In the genomic region with DNA sequence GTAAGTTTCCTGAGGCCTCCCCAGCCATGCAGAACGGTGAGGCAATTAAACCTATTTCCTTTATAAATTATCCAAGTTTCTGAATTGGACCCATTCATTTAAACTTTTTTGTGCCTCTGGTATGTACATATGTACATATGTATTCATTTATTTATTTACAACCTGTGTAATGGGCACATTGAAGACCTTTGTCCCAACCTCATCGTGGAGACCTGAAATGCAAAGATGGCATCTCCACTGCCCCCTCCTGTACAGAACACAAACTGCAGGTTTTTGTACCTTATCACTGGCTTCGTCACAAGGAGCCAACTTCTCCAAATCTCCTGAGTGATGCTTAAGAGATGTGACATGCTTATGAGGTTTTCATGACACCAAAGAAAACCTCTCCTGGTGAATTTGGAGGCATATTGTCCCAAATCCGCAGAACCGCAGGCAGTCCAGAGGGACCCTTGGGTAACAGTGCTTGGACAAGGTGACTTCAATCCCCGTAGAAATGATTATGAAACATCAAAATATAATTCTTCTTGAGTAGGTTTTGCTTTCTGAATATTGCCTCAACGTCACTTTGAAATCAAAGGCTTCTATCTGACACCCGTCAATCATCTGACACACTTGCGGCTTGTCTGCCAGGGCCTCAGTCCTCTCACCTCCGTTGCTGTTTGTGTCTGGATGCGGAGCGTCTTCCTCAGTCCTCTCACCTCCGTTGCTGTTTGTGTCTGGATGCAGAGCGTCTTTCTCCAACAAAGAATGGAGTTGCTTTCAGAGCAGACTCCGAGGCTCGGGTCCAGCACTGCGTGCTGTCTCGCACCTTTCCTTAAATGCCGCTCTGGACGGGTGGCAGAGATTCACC, we compare ENCODE assay signal across 9 cellular contexts.
DNase-seq lines count a peak whose midpoint lies in the region; ATAC-seq and TF ChIP-seq lines count a peak whose summit lies in the region.
"Had no signal": no experiment of that assay in that cellular context is flagged by ENCODE, and none has a peak within 500 bp of the region (broad histone marks: within the 10 kb centered on the region; RNA-seq: fewer than 3 reads in every experiment).

No MANE protein-coding gene starts in this region.

- in situ Hi-C loops in SK-MEL-5 (cut with HindIII; ENCODE audit: low pct_unique_long_range_greater_than_20kb, low sequenced_read_pairs): no loop called here

- peak; percentile 39 for TF ChIP-seq CTCF in CD14-positive monocyte (IDR thresholded peaks at IDR 0.05)

- H3K36me3 Mint-ChIP-seq in CD14-positive monocyte: no peaks in the 10 kb centered on the region

- H3K27me3 Mint-ChIP-seq in CD14-positive monocyte (ENCODE audit: low read depth in 3 of 3): peaks cover 1 to 10% (median 4%) of the 10 kb centered on the region in 3 donors

- ATAC-seq in GM19035 (IDR thresholded peaks at IDR 0.05; ENCODE audit: unreplicated experiment) (no peak), HG02938 (IDR thresholded peaks at IDR 0.05; ENCODE audit: unreplicated experiment) (no peak)

- no peak overlapping the region for H3K27ac Mint-ChIP-seq in CD14-positive monocyte

- H3K4me3 Mint-ChIP-seq in CD14-positive monocyte: no peak overlapping the region
- H3K4me3 Mint-ChIP-seq: central memory CD8-positive, alpha-beta T cell had no signal

- intact Hi-C loops in CD14-positive monocyte (cut with micrococcal nuclease): no loop called here

- H3K4me1 Mint-ChIP-seq in CD14-positive monocyte: no peaks in the 10 kb centered on the region
- H3K4me1 Mint-ChIP-seq: central memory CD8-positive, alpha-beta T cell had no signal

- no peaks in the 10 kb centered on the region for H3K9me3 Mint-ChIP-seq in CD14-positive monocyte
- H3K9me3 Mint-ChIP-seq: central memory CD8-positive, alpha-beta T cell had no signal

- DNase-seq in CD14-positive monocyte (ENCODE audit: low spot score) (no peak), GM19238 (ENCODE audit: insufficient read length, low spot score) (peak; percentile 21), SK-MEL-5 (ENCODE audit: low read depth, low spot score) (peak; percentile 74), hepatic stellate cell (ENCODE audit: low spot score) (peak; percentile 38), superior temporal gyrus (ENCODE audit: extremely low spot score) (no peak), NCI-H2107 (lab: John Stamatoyannopoulos, UW) (no peak)

Comparison
In these comparisons a context has a peak if more than half of its experiments do, and no peak if none do; other contexts are left out.
1. DNase-seq: peak in GM19238 (single experiment), SK-MEL-5 (single experiment) and hepatic stellate cell (single experiment); none in CD14-positive monocyte (single experiment), superior temporal gyrus (single experiment) and NCI-H2107 (single experiment).